In genomic region chr16:57150682-57151330, GRCh38 we compare ENCODE assay signal across 2 cellular contexts.
TF ChIP-seq lines count a peak whose summit lies in the region.

No MANE protein-coding gene starts in this region.

TF ChIP-seq in WTC11, 78 proteins besides CTCF, POLR2A, EP300 and RAD21 (continued from another document):
- TF ChIP-seq ARID4B (CRISPR knock-in tag; IDR thresholded peaks at IDR 0.05; ENCODE audit: borderline replicate concordance) (no peak), SMAD3 (CRISPR knock-in tag; IDR thresholded peaks at IDR 0.05; ENCODE audit: borderline replicate concordance) (no peak), AR (CRISPR knock-in tag; IDR thresholded peaks at IDR 0.05) (no peak), FOXP1 (CRISPR knock-in tag; IDR thresholded peaks at IDR 0.05; ENCODE audit: borderline replicate concordance) (no peak), CREM (CRISPR knock-in tag; IDR thresholded peaks at IDR 0.05) (no peak), ZNF263 (CRISPR knock-in tag; IDR thresholded peaks at IDR 0.05; ENCODE audit: low read depth) (no peak), ATF1 (CRISPR knock-in tag; IDR thresholded peaks at IDR 0.05) (no peak)
- TF ChIP-seq, protein P1, sequence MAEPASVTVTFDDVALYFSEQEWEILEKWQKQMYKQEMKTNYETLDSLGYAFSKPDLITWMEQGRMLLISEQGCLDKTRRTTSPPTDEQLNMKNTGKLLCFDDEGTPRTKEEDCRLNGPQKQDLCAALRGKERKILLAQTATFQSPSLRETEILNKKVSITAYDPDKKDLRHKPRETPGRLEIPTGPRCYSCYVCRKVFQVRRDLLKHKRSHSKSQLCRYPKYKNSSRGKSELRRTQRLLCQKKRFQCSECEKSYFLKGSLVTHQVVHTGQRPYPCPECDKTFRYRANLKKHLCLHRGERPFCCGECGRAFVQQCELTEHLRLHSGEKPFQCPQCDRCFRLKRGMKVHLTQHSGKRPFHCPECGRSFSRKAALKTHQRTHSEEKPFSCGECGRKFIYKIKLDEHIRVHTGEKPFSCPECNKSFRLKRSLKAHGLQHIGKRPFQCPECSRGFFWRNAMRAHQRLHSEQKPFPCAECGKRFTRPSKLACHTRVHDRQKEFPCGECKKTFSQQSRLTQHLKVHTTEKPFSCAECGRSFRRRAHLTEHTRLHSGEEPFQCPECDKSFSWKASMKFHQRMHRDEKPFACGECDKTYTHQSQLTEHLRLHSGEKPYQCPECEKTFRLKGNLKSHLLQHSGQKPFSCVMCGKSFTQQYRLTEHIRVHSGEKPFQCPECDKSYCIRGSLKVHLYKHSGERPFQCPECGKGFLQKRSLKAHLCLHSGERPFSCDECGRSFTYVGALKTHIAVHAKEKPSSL (CRISPR knock-in tag; conservative IDR thresholded peaks at IDR 0.05): no peak

TF ChIP-seq in SK-N-SH, 30 proteins besides CTCF, POLR2A, EP300 and RAD21 (continued from another document):
- TF ChIP-seq, protein P2, sequence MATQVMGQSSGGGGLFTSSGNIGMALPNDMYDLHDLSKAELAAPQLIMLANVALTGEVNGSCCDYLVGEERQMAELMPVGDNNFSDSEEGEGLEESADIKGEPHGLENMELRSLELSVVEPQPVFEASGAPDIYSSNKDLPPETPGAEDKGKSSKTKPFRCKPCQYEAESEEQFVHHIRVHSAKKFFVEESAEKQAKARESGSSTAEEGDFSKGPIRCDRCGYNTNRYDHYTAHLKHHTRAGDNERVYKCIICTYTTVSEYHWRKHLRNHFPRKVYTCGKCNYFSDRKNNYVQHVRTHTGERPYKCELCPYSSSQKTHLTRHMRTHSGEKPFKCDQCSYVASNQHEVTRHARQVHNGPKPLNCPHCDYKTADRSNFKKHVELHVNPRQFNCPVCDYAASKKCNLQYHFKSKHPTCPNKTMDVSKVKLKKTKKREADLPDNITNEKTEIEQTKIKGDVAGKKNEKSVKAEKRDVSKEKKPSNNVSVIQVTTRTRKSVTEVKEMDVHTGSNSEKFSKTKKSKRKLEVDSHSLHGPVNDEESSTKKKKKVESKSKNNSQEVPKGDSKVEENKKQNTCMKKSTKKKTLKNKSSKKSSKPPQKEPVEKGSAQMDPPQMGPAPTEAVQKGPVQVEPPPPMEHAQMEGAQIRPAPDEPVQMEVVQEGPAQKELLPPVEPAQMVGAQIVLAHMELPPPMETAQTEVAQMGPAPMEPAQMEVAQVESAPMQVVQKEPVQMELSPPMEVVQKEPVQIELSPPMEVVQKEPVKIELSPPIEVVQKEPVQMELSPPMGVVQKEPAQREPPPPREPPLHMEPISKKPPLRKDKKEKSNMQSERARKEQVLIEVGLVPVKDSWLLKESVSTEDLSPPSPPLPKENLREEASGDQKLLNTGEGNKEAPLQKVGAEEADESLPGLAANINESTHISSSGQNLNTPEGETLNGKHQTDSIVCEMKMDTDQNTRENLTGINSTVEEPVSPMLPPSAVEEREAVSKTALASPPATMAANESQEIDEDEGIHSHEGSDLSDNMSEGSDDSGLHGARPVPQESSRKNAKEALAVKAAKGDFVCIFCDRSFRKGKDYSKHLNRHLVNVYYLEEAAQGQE (IDR thresholded peaks at IDR 0.05; ENCODE audit: low read depth, low read length): no peak
- no peak for TF ChIP-seq MEF2A (IDR thresholded peaks at IDR 0.05; ENCODE audit: borderline replicate concordance, low read depth)
- TF ChIP-seq, protein P3, sequence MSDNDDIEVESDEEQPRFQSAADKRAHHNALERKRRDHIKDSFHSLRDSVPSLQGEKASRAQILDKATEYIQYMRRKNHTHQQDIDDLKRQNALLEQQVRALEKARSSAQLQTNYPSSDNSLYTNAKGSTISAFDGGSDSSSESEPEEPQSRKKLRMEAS (IDR thresholded peaks at IDR 0.05; ENCODE audit: low read depth): no peak
- no peak for TF ChIP-seq GATA2 (CRISPR knock-in tag; IDR thresholded peaks at IDR 0.05)
